Comparison of ENCODE assay signal across 8 cellular contexts in genomic region chr4:57149833-57150232, GRCh38.
"Had no signal": no experiment of that assay in that cellular context is flagged by ENCODE, and none has a peak within 500 bp of the region (broad histone marks: within the 10 kb centered on the region; RNA-seq: fewer than 3 reads in every experiment).

No MANE protein-coding gene starts in this region.

- DNase-seq: GM23248, GOT3, H7, HFFc6, IMR-90 had no signal

- H2AFZ ChIP-seq: GM23248 had no signal

- H3K27ac ChIP-seq: HL-60 had no signal

- ATAC-seq: HCT116 had no signal

- H3K36me3 ChIP-seq: HAP-1 had no signal

- H3K9me3 ChIP-seq: HAP-1 had no signal

- H3K4me3 ChIP-seq: GM23248, HAP-1 had no signal

- H3K9me3 Mint-ChIP-seq: HFFc6 had no signal

- H3K4me1 ChIP-seq: HAP-1 had no signal

- H3K9ac ChIP-seq: GM23248 had no signal
